Comparison of ENCODE assay signal across 1 cellular context in genomic region chr12:127811988-127812387, GRCh38.
TF ChIP-seq lines count a peak whose summit lies in the region.

No MANE protein-coding gene starts in this region.

TF ChIP-seq in WTC11, 78 proteins besides CTCF, POLR2A, EP300 and RAD21 (continued from another document):
- TF ChIP-seq ATF3 (CRISPR knock-in tag; conservative IDR thresholded peaks at IDR 0.05), result no peak
- TF ChIP-seq AFF4 (CRISPR knock-in tag; IDR thresholded peaks at IDR 0.05; ENCODE audit: borderline replicate concordance), result no peak
TF ChIP-seq in WTC11: peak in this region for 0.
